In genomic region chr5:36442352-36442751, GRCh38 we compare ENCODE assay signal across 14 cellular contexts.
A peak's percentile ranks its signal among the peaks of the same experiment; 100 is the strongest.
DNase-seq lines count a peak whose midpoint lies in the region; ATAC-seq lines count a peak whose summit lies in the region.
"Had no signal": no experiment of that assay in that cellular context is flagged by ENCODE, and none has a peak within 500 bp of the region (broad histone marks: within the 10 kb centered on the region; RNA-seq: fewer than 3 reads in every experiment).

No MANE protein-coding gene starts in this region.

- H3K27me3 Mint-ChIP-seq in activated T-helper 17 cell treated with anti-CD3 and anti-CD28 coated beads, Interleukin-2, amount 50 U/mL, for 72 hours, result peaks cover 27% of the 10 kb centered on the region

- H3K4me1 Mint-ChIP-seq in activated T-helper 17 cell treated with anti-CD3 and anti-CD28 coated beads, Interleukin-2, amount 50 U/mL, for 72 hours, result peaks cover 6% of the 10 kb centered on the region

- peak overlapping the region; percentile 63 for H3K27ac Mint-ChIP-seq in activated T-helper 17 cell treated with anti-CD3 and anti-CD28 coated beads, Interleukin-2, amount 50 U/mL, for 72 hours
- H3K27ac Mint-ChIP-seq: CD4-positive, alpha-beta T cell had no signal

- H3K36me3 Mint-ChIP-seq in activated T-helper 17 cell treated with anti-CD3 and anti-CD28 coated beads, Interleukin-2, amount 50 U/mL, for 72 hours (ENCODE audit: low read depth), result no peaks in the 10 kb centered on the region

- H3K4me3 Mint-ChIP-seq in activated T-helper 17 cell treated with anti-CD3 and anti-CD28 coated beads, Interleukin-2, amount 50 U/mL, for 72 hours, result peak overlapping the region; percentile 11
- H3K4me3 Mint-ChIP-seq: CD4-positive, alpha-beta T cell had no signal

- DNase-seq in GDM1 (lab: John Stamatoyannopoulos, UW) (peak; percentile 66), HPDE6-E6E7 (ENCODE audit: extremely low spot score) (peak; percentile 52), kidney tubule cell (ENCODE audit: low spot score) (peak; percentile 12), Kasumi-1 (lab: John Stamatoyannopoulos, UW) (no peak), NCI-H446 (lab: John Stamatoyannopoulos, UW) (no peak)
- DNase-seq: activated effector memory CD4-positive, alpha-beta T cell treated with anti-CD3 and anti-CD28 coated beads, Interleukin-2, amount 50 U/mL, for 16 hours; CD4-positive, alpha-beta T cell; NCI-H1694 treated with DMSO at 0.1 percent for 48 hours; NK-92 treated with Interleukin-12 subunit alpha and Interleukin-12 subunit beta, amount 100 ng/mL, for 24 hours; SK-N-SH; stimulated activated CD4-positive, alpha-beta T cell treated with anti-CD3 and anti-CD28 coated beads, Interleukin-12 subunit alpha, Interleukin-12 subunit beta, amount 100 ng/mL, for 4 hours; testis had no signal

- ATAC-seq in activated T-helper 17 cell treated with anti-CD3 and anti-CD28 coated beads, Interleukin-2, amount 50 U/mL, for 72 hours (replicated peaks), result peak; percentile 26
- ATAC-seq in HG03045 (IDR thresholded peaks at IDR 0.05; ENCODE audit: unreplicated experiment), result no peak

- peaks cover 5% of the 10 kb centered on the region for H3K9me3 Mint-ChIP-seq in activated T-helper 17 cell treated with anti-CD3 and anti-CD28 coated beads, Interleukin-2, amount 50 U/mL, for 72 hours
- H3K9me3 Mint-ChIP-seq: CD4-positive, alpha-beta T cell had no signal

Comparison
In these comparisons a context has a peak if more than half of its experiments do, and no peak if none do; other contexts are left out.
1. DNase-seq: peak in GDM1 (single experiment), HPDE6-E6E7 (single experiment) and kidney tubule cell (single experiment); none in Kasumi-1 (0 of 2) and NCI-H446 (0 of 2).